ENCODE assay signal across 18 cellular contexts in the genomic region with DNA sequence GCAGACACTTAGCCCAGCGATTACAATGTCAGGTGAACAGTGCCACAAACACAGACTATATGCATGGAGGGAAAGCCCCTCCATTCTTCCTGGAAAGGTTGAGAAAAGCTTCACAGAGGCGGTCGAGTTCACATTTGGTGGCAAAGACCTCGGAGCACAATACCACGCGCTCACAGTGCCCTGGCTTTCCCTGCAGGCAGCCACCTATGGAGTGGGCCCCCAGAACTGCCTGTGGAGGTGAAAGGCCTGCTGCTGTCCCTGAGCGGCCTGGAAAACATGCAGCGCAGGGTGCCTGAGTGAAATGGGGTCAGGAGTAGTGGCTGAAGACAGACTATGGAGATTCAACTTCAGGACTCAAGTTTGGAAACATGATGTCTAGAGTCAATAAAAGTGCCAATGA.
"Had no signal": no experiment of that assay in that cellular context is flagged by ENCODE, and none has a peak within 500 bp of the region (broad histone marks: within the 10 kb centered on the region; RNA-seq: fewer than 3 reads in every experiment).

No MANE protein-coding gene starts in this region.

- H3K27me3 ChIP-seq: neural progenitor cell, right atrium auricular region, sigmoid colon, tibial nerve, upper lobe of right lung, uterus had no signal

- H3K4me3 ChIP-seq: neural progenitor cell, prostate gland, right atrium auricular region, sigmoid colon, thoracic aorta, tibial nerve, upper lobe of right lung, uterus had no signal

- H3K36me3 ChIP-seq: neural progenitor cell, prostate gland, thoracic aorta, uterus had no signal

- DNase-seq: cortex of kidney; effector memory CD8-positive, alpha-beta T cell; mesenchymal stem cell; midbrain; naive thymus-derived CD4-positive, alpha-beta T cell; sigmoid colon; stimulated activated CD4-positive, alpha-beta T cell treated with anti-CD3 and anti-CD28 coated beads, Interleukin-4, amount 100 ng/mL, for 4 hours; upper lobe of right lung; uterus had no signal

- H3K9ac ChIP-seq: neural progenitor cell, parathyroid adenoma had no signal

- H3K4me1 ChIP-seq: prostate gland, uterus had no signal

- H3K27ac ChIP-seq: neural progenitor cell, parathyroid adenoma, prostate gland, right atrium auricular region, thoracic aorta, tibial nerve, upper lobe of right lung, uterus had no signal

- ATAC-seq: effector memory CD8-positive, alpha-beta T cell; naive thymus-derived CD4-positive, alpha-beta T cell; stimulated activated memory B cell treated with anti-CD40 and anti-IgM and Interleukin-4, amounts not matched to agents 10 μg/mL and 1 μg/mL and 100 μg/mL, for 72 hours; upper lobe of right lung had no signal

- H3K4me3 Mint-ChIP-seq: effector memory CD8-positive, alpha-beta T cell; naive thymus-derived CD4-positive, alpha-beta T cell; nephron; neural progenitor cell; stimulated activated memory B cell treated with anti-CD40 and anti-IgM and Interleukin-4, amounts not matched to agents 10 μg/mL and 1 μg/mL and 100 μg/mL, for 72 hours; stimulated activated naive CD8-positive, alpha-beta T cell treated with anti-CD3 and anti-CD28 coated beads, Interleukin-15, Interleukin-2, amounts not matched to agents 100 ng/mL and 50 ng/mL, for 24 hours had no signal

- H3K27ac Mint-ChIP-seq: effector memory CD8-positive, alpha-beta T cell; naive thymus-derived CD4-positive, alpha-beta T cell; neural progenitor cell; stimulated activated memory B cell treated with anti-CD40 and anti-IgM and Interleukin-4, amounts not matched to agents 10 μg/mL and 1 μg/mL and 100 μg/mL, for 72 hours; stimulated activated naive CD8-positive, alpha-beta T cell treated with anti-CD3 and anti-CD28 coated beads, Interleukin-15, Interleukin-2, amounts not matched to agents 100 ng/mL and 50 ng/mL, for 24 hours had no signal

- H3K9me3 Mint-ChIP-seq: effector memory CD8-positive, alpha-beta T cell; naive thymus-derived CD4-positive, alpha-beta T cell; nephron; neural progenitor cell; stimulated activated memory B cell treated with anti-CD40 and anti-IgM and Interleukin-4, amounts not matched to agents 10 μg/mL and 1 μg/mL and 100 μg/mL, for 72 hours; stimulated activated naive CD8-positive, alpha-beta T cell treated with anti-CD3 and anti-CD28 coated beads, Interleukin-15, Interleukin-2, amounts not matched to agents 100 ng/mL and 50 ng/mL, for 24 hours had no signal

- H3K4me1 Mint-ChIP-seq: stimulated activated memory B cell treated with anti-CD40 and anti-IgM and Interleukin-4, amounts not matched to agents 10 μg/mL and 1 μg/mL and 100 μg/mL, for 72 hours had no signal

- H3K9me3 ChIP-seq: prostate gland, right atrium auricular region, sigmoid colon, thoracic aorta, tibial nerve, upper lobe of right lung, uterus had no signal

- H3K27me3 Mint-ChIP-seq: effector memory CD8-positive, alpha-beta T cell; naive thymus-derived CD4-positive, alpha-beta T cell; stimulated activated memory B cell treated with anti-CD40 and anti-IgM and Interleukin-4, amounts not matched to agents 10 μg/mL and 1 μg/mL and 100 μg/mL, for 72 hours; stimulated activated naive CD8-positive, alpha-beta T cell treated with anti-CD3 and anti-CD28 coated beads, Interleukin-15, Interleukin-2, amounts not matched to agents 100 ng/mL and 50 ng/mL, for 24 hours had no signal
